18 cellular contexts compared by ENCODE assay signal in the genomic region with DNA sequence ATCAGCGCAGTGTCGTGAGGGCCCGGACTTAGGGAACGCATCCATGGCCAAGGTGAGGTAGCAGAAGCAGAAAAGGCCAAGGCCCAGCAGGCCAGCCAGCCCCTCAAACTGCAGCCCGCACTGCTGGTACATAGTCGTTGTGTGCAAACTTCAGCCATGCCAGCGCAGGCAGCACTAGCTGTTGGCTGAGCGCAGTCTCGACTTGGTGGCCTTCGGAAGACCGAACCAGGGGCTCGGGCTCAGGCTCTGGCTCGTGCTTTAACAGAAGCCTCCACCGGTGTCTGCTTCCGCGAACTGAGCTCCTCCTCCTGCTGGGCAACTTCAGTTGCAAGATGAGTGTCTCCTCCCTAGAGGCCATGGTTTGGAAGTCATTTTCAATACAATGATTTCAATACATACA.
"Had no signal": no experiment of that assay in that cellular context is flagged by ENCODE, and none has a peak within 500 bp of the region (broad histone marks: within the 10 kb centered on the region; RNA-seq: fewer than 3 reads in every experiment).

No MANE protein-coding gene starts in this region.

- H3K27ac ChIP-seq: colonic mucosa, heart left ventricle, pancreas, thyroid gland had no signal

- FAIRE-seq: frontal cortex, pancreas, small intestine, urothelium cell line had no signal

- H3K9me3 ChIP-seq: colonic mucosa, heart left ventricle, pancreas, thyroid gland had no signal

- DNase-seq: colonic mucosa; dermis blood vessel endothelial cell; effector CD4-positive, alpha-beta T cell; heart left ventricle; hippocampal formation; islet precursor cell; mammary epithelial cell; natural killer cell; nucleus accumbens; pancreas; right cardiac atrium; small intestine; stimulated activated CD4-positive, alpha-beta T cell treated with anti-CD3 and anti-CD28 coated beads, Interleukin-2, amount 100 ng/mL, for 48 hours; stimulated activated naive CD4-positive, alpha-beta T cell treated with Interleukin-2 at 50 U/mL for 16 hours had no signal

- H3K36me3 ChIP-seq: colonic mucosa, heart left ventricle, pancreas, thyroid gland had no signal

- H3K4me3 ChIP-seq: colonic mucosa, heart left ventricle, pancreas, thyroid gland had no signal

- H3K27me3 ChIP-seq: colonic mucosa, heart left ventricle, pancreas, thyroid gland had no signal

- H3K4me1 ChIP-seq: colonic mucosa, heart left ventricle, pancreas had no signal

- ATAC-seq: heart left ventricle, left lobe of liver, natural killer cell, pancreas, right cardiac atrium had no signal
